ENCODE assay signal across 8 cellular contexts in the genomic region with DNA sequence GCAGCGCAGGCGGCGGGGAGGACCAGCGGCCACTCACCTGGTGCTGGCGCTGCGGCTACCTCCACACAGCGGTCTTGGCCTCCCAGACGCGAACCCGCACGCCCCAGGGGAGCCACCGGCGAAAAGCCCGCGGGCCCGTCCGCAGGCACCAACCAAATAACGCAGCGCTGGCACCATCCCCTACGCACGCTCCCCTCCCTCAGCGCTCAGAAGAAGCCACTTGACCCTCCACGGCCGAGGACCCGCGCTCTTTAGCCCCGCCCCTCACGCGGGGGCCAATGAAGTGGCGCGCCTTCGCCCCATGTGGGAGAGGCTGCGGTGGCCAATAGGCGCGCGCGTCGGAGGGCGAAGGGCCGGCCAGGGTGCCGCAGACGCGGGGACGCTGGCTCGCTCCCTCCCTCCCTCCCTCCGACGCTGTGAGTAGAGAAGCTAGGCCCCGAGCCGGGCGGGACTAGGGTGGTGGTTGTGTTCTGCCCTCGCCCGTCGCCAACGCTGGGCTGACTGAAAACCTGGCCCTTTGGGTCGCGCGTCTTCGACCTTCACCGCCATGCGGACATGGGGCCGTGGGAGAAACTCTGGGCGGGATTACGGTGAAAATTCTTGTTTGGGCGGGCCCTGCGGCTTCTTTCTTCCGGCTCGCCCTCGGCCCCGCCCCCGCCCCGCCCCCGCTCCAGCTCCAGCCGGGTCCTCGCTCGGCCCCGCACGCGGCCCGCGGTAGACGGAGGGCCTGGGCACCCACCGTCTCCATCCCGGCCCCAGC. TPM values are rescaled to one million over a fixed set of nuclear protein-coding genes. Genes with fewer than 3 reads are reported as not detected.
DNase-seq lines count a peak whose midpoint lies in the region; TF ChIP-seq lines count a peak whose summit lies in the region.

A gene with protein sequence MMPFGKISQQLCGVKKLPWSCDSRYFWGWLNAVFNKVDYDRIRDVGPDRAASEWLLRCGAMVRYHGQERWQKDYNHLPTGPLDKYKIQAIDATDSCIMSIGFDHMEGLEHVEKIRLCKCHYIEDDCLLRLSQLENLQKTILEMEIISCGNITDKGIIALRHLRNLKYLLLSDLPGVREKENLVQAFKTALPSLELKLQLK (plus strand): TSS at position 351 of the 760 bp plus-strand sequence. CDS start 9,164 bp downstream, outside the sequence.
A gene (minus strand): TSS at position 256 of the 760 bp plus-strand sequence. CDS start 79 bp downstream, at position 177.

- H2AFZ ChIP-seq in Loucy (ENCODE audit: low read length) = peak within 1 kb of the TSS; percentile 92

- H3K9me3 ChIP-seq in Loucy (ENCODE audit: insufficient read depth, low read depth, low read length) (peaks cover 8% of the 10 kb centered on the region; the same call in 1 of the 2 replicates), stomach smooth muscle (ENCODE audit: control insufficient read depth in 2 of 2, low read length in 2 of 2) (no peaks in the 10 kb centered on the region)

- peaks cover 11% of the 10 kb centered on the region for H3K9me3 Mint-ChIP-seq in neural crest cell

- H3K27me3 ChIP-seq in H7 (ENCODE audit: control insufficient read depth, insufficient read depth, low read length) (no peaks in the 10 kb centered on the region), Loucy (ENCODE audit: insufficient read depth, low read length, poor library complexity, severe bottlenecking) (no peaks in the 10 kb centered on the region), stomach smooth muscle (ENCODE audit: control insufficient read depth in 1 of 2, insufficient read depth in 2 of 2, low read length in 2 of 2) (no peaks in the 10 kb centered on the region)

- H3K4me1 ChIP-seq in Loucy (ENCODE audit: insufficient read depth, low read length, poor library complexity, severe bottlenecking) (peaks cover 36% of the 10 kb centered on the region), stomach smooth muscle (ENCODE audit: control insufficient read depth, insufficient read depth, low read length) (peaks cover 16% of the 10 kb centered on the region)

- H4K20me1 ChIP-seq in Loucy (ENCODE audit: insufficient read depth, low read length, poor library complexity, severe bottlenecking) = peaks cover 3% of the 10 kb centered on the region

- no peak; the same call in 1 of the 2 replicates for TF ChIP-seq CTCF in Loucy (conservative IDR thresholded peaks at IDR 0.05; ENCODE audit: low read length)
- TF ChIP-seq CTCF in neural crest cell (conservative IDR thresholded peaks at IDR 0.05) = peak; percentile 20

- peaks cover 27% of the 10 kb centered on the region for H3K36me3 Mint-ChIP-seq in neural crest cell (ENCODE audit: low read depth)

- DNase-seq in ELR (ENCODE audit: low read depth) (peak; percentile 95), H7 (peak; percentile 97), SHP77 (lab: John Stamatoyannopoulos, UW) (peak; percentile 95 to 96), fibroblast of the conjunctiva (ENCODE audit: low read depth) (peak; percentile 75), neural crest cell (ENCODE audit: low read depth, low spot score) (peak; percentile 92)
- peak; percentile 84 for DNase-seq in activated effector memory CD4-positive, alpha-beta T cell treated with Interleukin-2 at 50 U/mL for 16 hours

- H3K27me3 Mint-ChIP-seq in neural crest cell (ENCODE audit: low read depth) = no peaks in the 10 kb centered on the region

- peak within 1 kb of the TSS; percentile 79 for H3K27ac ChIP-seq in stomach smooth muscle (ENCODE audit: low read length)

- peak within 1 kb of the TSS; percentile 94 for H3K4me3 Mint-ChIP-seq in neural crest cell

- H3K9me2 ChIP-seq in Loucy (replicated peaks; ENCODE audit: low read depth, low read length) = no peaks in the 10 kb centered on the region

- H3K27ac Mint-ChIP-seq in neural crest cell (ENCODE audit: unreplicated experiment) = peak within 1 kb of the TSS; percentile 100

- H3K79me2 ChIP-seq in Loucy (ENCODE audit: insufficient read depth, low read length) = peaks cover 49% of the 10 kb centered on the region

- peak within 1 kb of the TSS; percentile 98 for H3K4me2 ChIP-seq in Loucy (ENCODE audit: low read depth, low read length, poor library complexity, severe bottlenecking)

- H3K36me3 ChIP-seq in H7 (replicated peaks; ENCODE audit: control insufficient read depth, insufficient read depth, low read length) (peaks cover 2% of the 10 kb centered on the region; the same call in 1 of the 2 replicates), Loucy (ENCODE audit: insufficient read depth, low read length) (no peaks in the 10 kb centered on the region), stomach smooth muscle (ENCODE audit: control insufficient read depth in 2 of 2, insufficient read depth in 2 of 2, low read length in 2 of 2) (no peaks in the 10 kb centered on the region)

- H3K9ac ChIP-seq in Loucy (ENCODE audit: low read depth, low read length, poor library complexity, severe bottlenecking) = peak within 1 kb of the TSS; percentile 79
- H3K9ac ChIP-seq in stomach smooth muscle (ENCODE audit: low read length in 2 of 2) = peak within 1 kb of the TSS; percentile 77 to 93

- peaks cover 26% of the 10 kb centered on the region for H3K4me1 Mint-ChIP-seq in neural crest cell

- H3K4me3 ChIP-seq in H7 (ENCODE audit: insufficient read depth, low read depth, low read length) (peak within 1 kb of the TSS; percentile 91), Loucy (ENCODE audit: low read length, poor library complexity, severe bottlenecking) (peak within 1 kb of the TSS; percentile 94), stomach smooth muscle (ENCODE audit: low read length in 2 of 2) (peak within 1 kb of the TSS; percentile 76 to 93)

- H3F3A ChIP-seq in Loucy (ENCODE audit: low read depth) = no peaks in the 10 kb centered on the region

RNA-seq across cellular contexts. Expression of the first gene that starts in this region (rescaled TPM):
- total RNA-seq in H7 (2014; rRNA removed; shearing (Covaris generic)) = 8.0 and 8.2 TPM in 2 replicates
- total RNA-seq in neural crest cell = 18.8 and 19.1 TPM in 2 replicates

RNA-seq across cellular contexts. Expression of the second gene that starts in this region (rescaled TPM):
- 17.4 and 18.2 TPM in 2 replicates for total RNA-seq in H7 (2014; rRNA removed; shearing (Covaris generic))
- total RNA-seq in neural crest cell = 14.6 and 16.8 TPM in 2 replicates

Comparison
In these comparisons a context has a peak if more than half of its experiments do, and no peak if none do; other contexts are left out.
1. Peak in every context shown above with its lines: DNase-seq, H3K4me3 ChIP-seq and H3K27ac ChIP-seq.